Comparison of ENCODE assay signal across 27 cellular contexts in the genomic region with DNA sequence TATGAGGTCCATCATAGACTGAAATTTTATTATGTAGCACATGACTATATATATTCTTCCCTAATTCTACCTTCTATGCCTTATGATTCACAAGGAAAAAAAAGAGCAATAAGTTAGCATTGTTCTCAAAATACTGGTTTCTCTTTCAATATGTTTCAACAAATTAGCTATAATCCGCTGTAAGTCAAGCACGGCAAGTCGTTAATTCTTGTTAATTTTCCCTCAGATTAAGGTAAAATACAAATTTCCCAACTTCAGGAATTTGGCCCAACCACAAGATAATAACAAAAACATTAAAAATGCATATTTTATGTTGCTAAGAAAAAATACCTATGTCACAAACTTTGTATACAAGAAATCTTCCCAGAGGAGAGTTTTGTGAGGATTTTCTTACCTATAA.
"Had no signal": no experiment of that assay in that cellular context is flagged by ENCODE, and none has a peak within 500 bp of the region (broad histone marks: within the 10 kb centered on the region; RNA-seq: fewer than 3 reads in every experiment).

No MANE protein-coding gene starts in this region.

- FAIRE-seq: urothelium cell line had no signal

- H3K36me3 ChIP-seq: stomach, suprapubic skin, thoracic aorta, thyroid gland, tibial artery, tibial nerve, transverse colon, upper lobe of left lung, upper lobe of right lung, uterus, vagina had no signal

- H3K27ac ChIP-seq: stomach, suprapubic skin, testis, thoracic aorta, thyroid gland, tibial artery, tibial nerve, transverse colon, upper lobe of left lung, upper lobe of right lung, uterus, vagina had no signal

- H3K4me3 ChIP-seq: stomach, suprapubic skin, testis, thoracic aorta, thyroid gland, tibial artery, tibial nerve, transverse colon, upper lobe of left lung, upper lobe of right lung, uterus, vagina had no signal

- ATAC-seq: stimulated activated effector memory CD8-positive, alpha-beta T cell treated with anti-CD3 and anti-CD28 coated beads, Interleukin-12 subunit alpha, Interleukin-12 subunit beta, amount 100 ng/mL, for 72 hours; stimulated activated memory B cell treated with anti-CD40 and anti-IgM and Interleukin-4, amounts not matched to agents 10 μg/mL and 1 μg/mL and 100 μg/mL, for 72 hours; stimulated activated naive B cell treated with anti-CD40 and anti-IgM and Interleukin-4, amounts not matched to agents 10 μg/mL and 1 μg/mL and 100 μg/mL, for 72 hours; stimulated activated naive CD8-positive, alpha-beta T cell treated with anti-CD3 and anti-CD28 coated beads, Interleukin-15, amount 100 ng/mL, for 72 hours; stimulated activated naive CD8-positive, alpha-beta T cell treated with anti-CD3 and anti-CD28 coated beads, Interleukin-15, Interleukin-2, amounts not matched to agents 100 U/mL and 50 U/mL, for 24 hours; upper lobe of right lung had no signal

- DNase-seq: stimulated activated CD4-positive, alpha-beta T cell treated with anti-CD3 and anti-CD28 coated beads, Interleukin-2, amount 100 ng/mL, for 48 hours; stimulated activated CD4-positive, alpha-beta T cell treated with anti-CD3 and anti-CD28 coated beads, Interleukin-4, amount 100 ng/mL, for 1 hour; stimulated activated CD4-positive, alpha-beta T cell treated with anti-CD3 and anti-CD28 coated beads, Interleukin-4, amount 100 ng/mL, for 24 hours; stimulated activated CD4-positive, alpha-beta T cell treated with anti-CD3 and anti-CD28 coated beads, Interleukin-4, amount 100 ng/mL, for 4 hours; stimulated activated CD8-positive, alpha-beta memory T cell treated with anti-CD3 and anti-CD28 coated beads, Interleukin-4, amount 100 ng/mL, for 48 hours; stimulated activated naive B cell treated with anti-CD40 and anti-IgM and Interleukin-4, amounts not matched to agents 10 μg/mL and 1 μg/mL and 100 μg/mL, for 72 hours; stimulated activated naive CD4-positive, alpha-beta T cell; stimulated activated naive CD4-positive, alpha-beta T cell treated with Interleukin-2 at 50 U/mL for 16 hours; stimulated activated naive CD8-positive, alpha-beta T cell treated with anti-CD3 and anti-CD28 coated beads, Interleukin-15, amount 100 ng/mL, for 72 hours; stimulated activated naive CD8-positive, alpha-beta T cell treated with anti-CD3 and anti-CD28 coated beads, Interleukin-15, Interleukin-2, amounts not matched to agents 100 U/mL and 50 U/mL, for 24 hours; stomach; substantia nigra; testis; thyroid gland; tibial artery; transverse colon; trophoblast cell; upper lobe of left lung; upper lobe of right lung; uterus had no signal

- H3K9me3 ChIP-seq: testis, thoracic aorta, thyroid gland, tibial artery, transverse colon, upper lobe of left lung, upper lobe of right lung, uterus, vagina had no signal

- H3K4me1 ChIP-seq: stomach, suprapubic skin, testis, thyroid gland, tibial artery, tibial nerve, transverse colon, upper lobe of left lung, upper lobe of right lung, uterus, vagina had no signal

- H3K27me3 ChIP-seq: stomach, suprapubic skin, testis, thyroid gland, tibial artery, tibial nerve, transverse colon, upper lobe of left lung, upper lobe of right lung, uterus, vagina had no signal
